ENCODE assay signal across 9 cellular contexts in genomic region chr15:45198337-45199135, GRCh38. TPM values are rescaled to one million over a fixed set of nuclear protein-coding genes. Genes with fewer than 3 reads are reported as not detected.
A peak's percentile ranks its signal among the peaks of the same experiment; 100 is the strongest.
DNase-seq lines count a peak whose midpoint lies in the region; ATAC-seq and TF ChIP-seq lines count a peak whose summit lies in the region.
"Had no signal": no experiment of that assay in that cellular context is flagged by ENCODE, and none has a peak within 500 bp of the region (broad histone marks: within the 10 kb centered on the region; RNA-seq: fewer than 3 reads in every experiment).

No MANE protein-coding gene starts in this region.

- intact Hi-C loops in activated B cell treated with CpG ODN at 0.5 μM for 24 hours (cut with micrococcal nuclease): loop anchor here (1.0 to 5.0 kb wide), 6 partner anchors 10 to 771 kb away; partner anchors contain the start of genes CTDSPL2 and SQOR

- DNase-seq in AG08395 (ENCODE audit: low spot score) (peak; percentile 96), NCI-H2196 treated with DMSO at 0.1 percent for 48 hours (lab: John Stamatoyannopoulos, UW; ENCODE audit: unreplicated experiment) (peak; percentile 75), activated B cell treated with CpG ODN at 0.5 μM for 24 hours (peak; percentile 88), kidney epithelial cell (ENCODE audit: low read depth) (peak; percentile 91)
- DNase-seq in central memory CD8-positive, alpha-beta T cell (ENCODE audit: low spot score in 2 of 2): peak; percentile 98 to 99
- peak; percentile 88 for DNase-seq in stimulated activated CD4-positive, alpha-beta T cell treated with anti-CD3 and anti-CD28 coated beads, Interleukin-15, amount 100 ng/mL, for 24 hours

- TF ChIP-seq CTCF in activated B cell treated with CpG ODN at 0.5 μM for 24 hours (IDR thresholded peaks at IDR 0.05) (no peak), kidney epithelial cell (IDR thresholded peaks at IDR 0.05; ENCODE audit: insufficient read depth, low read length, poor library complexity, severe bottlenecking) (peak; percentile 92)

- peaks cover 13% of the 10 kb centered on the region for H3K36me3 Mint-ChIP-seq in activated B cell treated with CpG ODN at 0.5 μM for 24 hours (ENCODE audit: low read depth)
- peaks cover 5% of the 10 kb centered on the region for H3K36me3 Mint-ChIP-seq in central memory CD8-positive, alpha-beta T cell (ENCODE audit: insufficient read depth)

- peaks cover 10% of the 10 kb centered on the region for H3K4me1 Mint-ChIP-seq in activated B cell treated with CpG ODN at 0.5 μM for 24 hours
- H3K4me1 Mint-ChIP-seq in central memory CD8-positive, alpha-beta T cell: peaks cover 5% of the 10 kb centered on the region

- no peaks in the 10 kb centered on the region for H3K36me3 ChIP-seq in kidney epithelial cell (ENCODE audit: control insufficient read depth, insufficient read depth, low read length)

- POLR2A ChIA-PET in activated B cell treated with CpG ODN at 0.5 μM for 24 hours (lab: Charles Lee): interaction anchor here (0.7 to 4.7 kb wide), 13 partner anchors 8 to 470 kb away, joined by 3 to 53 read pairs (median 12); partner anchors contain the start of genes BLOC1S6 and SHF

- ATAC-seq in GM18868 (IDR thresholded peaks at IDR 0.05; ENCODE audit: unreplicated experiment) (peak; percentile 65), HG03103 (IDR thresholded peaks at IDR 0.05; ENCODE audit: low read depth, unreplicated experiment) (peak; percentile 48), activated B cell treated with CpG ODN at 0.5 μM for 24 hours (ENCODE audit: low read depth) (peak; percentile 66)
- ATAC-seq in central memory CD8-positive, alpha-beta T cell (replicated peaks; ENCODE audit: extremely low read depth, poor library complexity, severe bottlenecking): peak; percentile 60

- CTCF ChIA-PET in activated B cell treated with CpG ODN at 0.5 μM for 24 hours (lab: Charles Lee): interaction anchor here (0.9 to 1.4 kb wide), 10 partner anchors 11 to 201 kb away, joined by 3 to 9 read pairs (median 4); partner anchors contain the start of gene SHF

- H3K27me3 Mint-ChIP-seq in activated B cell treated with CpG ODN at 0.5 μM for 24 hours: no peaks in the 10 kb centered on the region
- peaks cover 8% of the 10 kb centered on the region for H3K27me3 Mint-ChIP-seq in central memory CD8-positive, alpha-beta T cell

- H3K27me3 ChIP-seq in kidney epithelial cell (ENCODE audit: control insufficient read depth, insufficient read depth, low read length): no peaks in the 10 kb centered on the region

- peak overlapping the region; percentile 74 for H3K4me3 ChIP-seq in kidney epithelial cell (ENCODE audit: low read depth, low read length)

- no peaks in the 10 kb centered on the region for H3K9me3 Mint-ChIP-seq in activated B cell treated with CpG ODN at 0.5 μM for 24 hours
- H3K9me3 Mint-ChIP-seq in central memory CD8-positive, alpha-beta T cell: no peaks in the 10 kb centered on the region

- H3K4me3 Mint-ChIP-seq in activated B cell treated with CpG ODN at 0.5 μM for 24 hours: no peak overlapping the region
- H3K4me3 Mint-ChIP-seq in central memory CD8-positive, alpha-beta T cell: no peak overlapping the region

- H3K27ac Mint-ChIP-seq in activated B cell treated with CpG ODN at 0.5 μM for 24 hours: no peak overlapping the region
- no peak overlapping the region for H3K27ac Mint-ChIP-seq in central memory CD8-positive, alpha-beta T cell (ENCODE audit: low read depth)

RNA-seq across cellular contexts. Expression of gene SHF, which starts 10.8 kb away (rescaled TPM):
- 5.8 and 8.5 TPM in 2 replicates for total RNA-seq in activated B cell treated with CpG ODN at 0.5 μM for 24 hours
- total RNA-seq in kidney epithelial cell: 0.89 and 1.6 TPM in 2 replicates

RNA-seq across cellular contexts. Expression of gene SLC28A2, which starts 53.5 kb away (rescaled TPM):
- not detected in 2 replicates for total RNA-seq in activated B cell treated with CpG ODN at 0.5 μM for 24 hours
- total RNA-seq in kidney epithelial cell: not detected in 2 replicates
- total RNA-seq: T-helper 1 cell treated with Interleukin-12 subunit alpha and Interleukin-12 subunit beta and Interleukin-4 antibody, amounts not matched to agents 30 ng/mL and 1 ng/mL, for 36 hours had no signal

Comparison
In these comparisons a context has a peak if more than half of its experiments do, and no peak if none do; other contexts are left out.
1. Peak in every context shown above with its lines: DNase-seq, ATAC-seq and H3K4me3 ChIP-seq.